Comparison of ENCODE assay signal across 1 cellular context in the genomic region with DNA sequence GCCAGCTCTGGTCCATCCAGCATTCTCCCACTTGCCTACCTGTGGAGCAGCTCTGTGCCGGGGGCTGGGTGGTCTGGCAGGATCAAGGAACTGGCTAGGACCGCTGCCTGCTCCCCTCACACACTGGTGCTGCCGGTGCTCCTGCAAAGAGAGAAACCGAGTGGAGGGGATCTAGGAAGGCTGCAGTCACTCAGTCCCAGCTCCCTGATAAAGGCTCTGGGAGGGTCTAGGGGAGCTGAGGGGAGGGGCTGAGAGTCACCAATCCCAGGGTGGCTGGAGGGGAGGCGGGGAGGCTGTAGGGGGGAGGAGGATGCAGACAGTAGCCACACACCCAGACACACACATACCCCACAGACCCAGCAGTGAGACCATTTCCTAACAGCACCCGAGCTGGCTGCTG.
TF ChIP-seq lines count a peak whose summit lies in the region.

A gene (minus strand): TSS at position 182 of the 400 bp plus-strand sequence. CDS start 732 bp downstream, outside the sequence.

TF ChIP-seq in GM23338, 12 proteins besides CTCF, POLR2A, EP300 and RAD21 (continued from another document):
- TF ChIP-seq, protein P1, sequence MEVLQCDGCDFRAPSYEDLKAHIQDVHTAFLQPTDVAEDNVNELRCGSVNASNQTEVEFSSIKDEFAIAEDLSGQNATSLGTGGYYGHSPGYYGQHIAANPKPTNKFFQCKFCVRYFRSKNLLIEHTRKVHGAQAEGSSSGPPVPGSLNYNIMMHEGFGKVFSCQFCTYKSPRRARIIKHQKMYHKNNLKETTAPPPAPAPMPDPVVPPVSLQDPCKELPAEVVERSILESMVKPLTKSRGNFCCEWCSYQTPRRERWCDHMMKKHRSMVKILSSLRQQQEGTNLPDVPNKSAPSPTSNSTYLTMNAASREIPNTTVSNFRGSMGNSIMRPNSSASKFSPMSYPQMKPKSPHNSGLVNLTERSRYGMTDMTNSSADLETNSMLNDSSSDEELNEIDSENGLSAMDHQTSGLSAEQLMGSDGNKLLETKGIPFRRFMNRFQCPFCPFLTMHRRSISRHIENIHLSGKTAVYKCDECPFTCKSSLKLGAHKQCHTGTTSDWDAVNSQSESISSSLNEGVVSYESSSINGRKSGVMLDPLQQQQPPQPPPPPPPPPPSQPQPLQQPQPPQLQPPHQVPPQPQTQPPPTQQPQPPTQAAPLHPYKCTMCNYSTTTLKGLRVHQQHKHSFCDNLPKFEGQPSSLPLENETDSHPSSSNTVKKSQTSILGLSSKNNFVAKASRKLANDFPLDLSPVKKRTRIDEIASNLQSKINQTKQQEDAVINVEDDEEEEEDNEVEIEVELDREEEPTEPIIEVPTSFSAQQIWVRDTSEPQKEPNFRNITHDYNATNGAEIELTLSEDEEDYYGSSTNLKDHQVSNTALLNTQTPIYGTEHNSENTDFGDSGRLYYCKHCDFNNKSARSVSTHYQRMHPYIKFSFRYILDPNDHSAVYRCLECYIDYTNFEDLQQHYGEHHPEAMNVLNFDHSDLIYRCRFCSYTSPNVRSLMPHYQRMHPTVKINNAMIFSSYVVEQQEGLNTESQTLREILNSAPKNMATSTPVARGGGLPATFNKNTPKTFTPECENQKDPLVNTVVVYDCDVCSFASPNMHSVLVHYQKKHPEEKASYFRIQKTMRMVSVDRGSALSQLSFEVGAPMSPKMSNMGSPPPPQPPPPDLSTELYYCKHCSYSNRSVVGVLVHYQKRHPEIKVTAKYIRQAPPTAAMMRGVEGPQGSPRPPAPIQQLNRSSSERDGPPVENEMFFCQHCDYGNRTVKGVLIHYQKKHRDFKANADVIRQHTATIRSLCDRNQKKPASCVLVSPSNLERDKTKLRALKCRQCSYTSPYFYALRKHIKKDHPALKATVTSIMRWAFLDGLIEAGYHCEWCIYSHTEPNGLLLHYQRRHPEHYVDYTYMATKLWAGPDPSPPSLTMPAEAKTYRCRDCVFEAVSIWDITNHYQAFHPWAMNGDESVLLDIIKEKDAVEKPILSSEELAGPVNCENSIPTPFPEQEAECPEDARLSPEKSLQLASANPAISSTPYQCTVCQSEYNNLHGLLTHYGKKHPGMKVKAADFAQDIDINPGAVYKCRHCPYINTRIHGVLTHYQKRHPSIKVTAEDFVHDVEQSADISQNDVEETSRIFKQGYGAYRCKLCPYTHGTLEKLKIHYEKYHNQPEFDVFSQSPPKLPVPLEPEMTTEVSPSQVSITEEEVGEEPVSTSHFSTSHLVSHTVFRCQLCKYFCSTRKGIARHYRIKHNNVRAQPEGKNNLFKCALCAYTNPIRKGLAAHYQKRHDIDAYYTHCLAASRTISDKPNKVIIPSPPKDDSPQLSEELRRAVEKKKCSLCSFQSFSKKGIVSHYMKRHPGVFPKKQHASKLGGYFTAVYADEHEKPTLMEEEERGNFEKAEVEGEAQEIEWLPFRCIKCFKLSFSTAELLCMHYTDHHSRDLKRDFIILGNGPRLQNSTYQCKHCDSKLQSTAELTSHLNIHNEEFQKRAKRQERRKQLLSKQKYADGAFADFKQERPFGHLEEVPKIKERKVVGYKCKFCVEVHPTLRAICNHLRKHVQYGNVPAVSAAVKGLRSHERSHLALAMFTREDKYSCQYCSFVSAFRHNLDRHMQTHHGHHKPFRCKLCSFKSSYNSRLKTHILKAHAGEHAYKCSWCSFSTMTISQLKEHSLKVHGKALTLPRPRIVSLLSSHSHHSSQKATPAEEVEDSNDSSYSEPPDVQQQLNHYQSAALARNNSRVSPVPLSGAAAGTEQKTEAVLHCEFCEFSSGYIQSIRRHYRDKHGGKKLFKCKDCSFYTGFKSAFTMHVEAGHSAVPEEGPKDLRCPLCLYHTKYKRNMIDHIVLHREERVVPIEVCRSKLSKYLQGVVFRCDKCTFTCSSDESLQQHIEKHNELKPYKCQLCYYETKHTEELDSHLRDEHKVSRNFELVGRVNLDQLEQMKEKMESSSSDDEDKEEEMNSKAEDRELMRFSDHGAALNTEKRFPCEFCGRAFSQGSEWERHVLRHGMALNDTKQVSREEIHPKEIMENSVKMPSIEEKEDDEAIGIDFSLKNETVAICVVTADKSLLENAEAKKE (CRISPR knock-in tag; IDR thresholded peaks at IDR 0.05), result no peak
